ENCODE assay signal across 23 cellular contexts in the genomic region with DNA sequence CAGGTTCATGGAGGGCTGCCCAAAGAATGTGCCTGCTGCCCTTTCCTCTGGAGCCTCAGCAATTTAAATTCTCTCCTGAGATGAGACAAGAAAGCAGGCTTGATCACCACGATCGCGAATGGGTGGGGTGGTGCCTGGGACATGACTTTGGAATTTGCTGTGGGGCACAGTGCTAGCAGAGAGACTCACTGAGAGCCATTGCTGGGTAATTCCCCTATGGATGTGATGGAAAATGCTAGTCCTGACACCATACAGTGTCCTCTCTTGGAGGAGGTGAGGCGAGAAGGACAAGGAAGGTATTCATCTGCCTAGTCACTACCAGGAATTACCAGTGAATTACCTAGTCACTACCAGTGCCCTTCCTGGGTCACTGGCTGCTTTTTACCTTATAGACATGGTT. TPM values are rescaled to one million over a fixed set of nuclear protein-coding genes. Genes with fewer than 3 reads are reported as not detected.
A peak's percentile ranks its signal among the peaks of the same experiment; 100 is the strongest.
DNase-seq lines count a peak whose midpoint lies in the region; ATAC-seq, FAIRE-seq and TF ChIP-seq lines count a peak whose summit lies in the region.
"Had no signal": no experiment of that assay in that cellular context is flagged by ENCODE, and none has a peak within 500 bp of the region (broad histone marks: within the 10 kb centered on the region; RNA-seq: fewer than 3 reads in every experiment).

No MANE protein-coding gene starts in this region.

- peak overlapping the region; percentile 43 for H3K9ac ChIP-seq in adipocyte (ENCODE audit: low read length)
- H3K9ac ChIP-seq in keratinocyte (ENCODE audit: control insufficient read depth, extremely low read depth, insufficient read depth, low read length): no peak overlapping the region
- H3K9ac ChIP-seq in neuronal stem cell (ENCODE audit: low read depth, low read length, poor library complexity): no peak overlapping the region
- H3K9ac ChIP-seq: KMS-11 had no signal

- no peak overlapping the region for H2BK12ac ChIP-seq in neuronal stem cell (ENCODE audit: low read length)

- peak overlapping the region; percentile 4 for H3K4me2 ChIP-seq in keratinocyte (ENCODE audit: control insufficient read depth, extremely low read depth, insufficient read depth, low read depth, low read length)
- no peak overlapping the region for H3K4me2 ChIP-seq in neuronal stem cell (ENCODE audit: insufficient read depth, low read length, poor library complexity, severe bottlenecking)
- H3K4me2 ChIP-seq: KMS-11 had no signal

- TF ChIP-seq CTCF in keratinocyte (optimal IDR thresholded peaks at IDR 0.05 in 1 of 3, IDR thresholded peaks at IDR 0.05 in 1 of 3, conservative IDR thresholded peaks at IDR 0.05 in 1 of 3; ENCODE audit: extremely low read depth in 1 of 3, insufficient read depth in 2 of 3, low read length in 3 of 3): no peak
- TF ChIP-seq CTCF in GM13977 (IDR thresholded peaks at IDR 0.05; ENCODE audit: extremely low read depth, insufficient read depth, missing control alignments): no peak

- dilution Hi-C loops in keratinocyte (cut with MboI; ENCODE audit: extremely low pct_ligation_motif_present, low sequenced_read_pairs): no loop called here

- no peaks in the 10 kb centered on the region for H3K79me2 ChIP-seq in keratinocyte (ENCODE audit: control insufficient read depth, insufficient read depth, low read length)

- H4K91ac ChIP-seq in neuronal stem cell (ENCODE audit: low read depth, low read length, poor library complexity): peak overlapping the region; percentile 88

- no peaks in the 10 kb centered on the region for H3K9me3 Mint-ChIP-seq in activated CD4-positive, alpha-beta memory T cell treated with anti-CD3 and anti-CD28 coated beads, Interleukin-2, amount 10 ng/mL, durations not matched to agents 7 days and 5 days

- no peak overlapping the region for H2BK15ac ChIP-seq in neuronal stem cell (ENCODE audit: low read length)

- peak; percentile 48 for FAIRE-seq in keratinocyte (lab: Jason Lieb, UNC)
- FAIRE-seq: GM12878 had no signal

- H4K20me1 ChIP-seq in keratinocyte (ENCODE audit: control insufficient read depth, extremely low read depth, insufficient read depth, low read length): no peaks in the 10 kb centered on the region

- WGBS in neuronal stem cell (ENCODE audit: extremely low coverage in 2 of 2, insufficient read length in 2 of 2, insufficient replicate concordance in 1 of 2), 2 donors: no CpG with 5 or more reads among the region's 4 CpGs

- no peak overlapping the region for H3K4ac ChIP-seq in neuronal stem cell (ENCODE audit: low read length)

- no peak overlapping the region for H2BK5ac ChIP-seq in neuronal stem cell (ENCODE audit: low read length)

- no peak overlapping the region for H3K4me3 Mint-ChIP-seq in activated CD4-positive, alpha-beta memory T cell treated with anti-CD3 and anti-CD28 coated beads, Interleukin-2, amount 10 ng/mL, durations not matched to agents 7 days and 5 days
- H3K4me3 Mint-ChIP-seq: CD4-positive, alpha-beta T cell; HFFc6 had no signal

- no peaks in the 10 kb centered on the region for H3K4me1 Mint-ChIP-seq in activated CD4-positive, alpha-beta memory T cell treated with anti-CD3 and anti-CD28 coated beads, Interleukin-2, amount 10 ng/mL, durations not matched to agents 7 days and 5 days

- H2AK5ac ChIP-seq in neuronal stem cell (ENCODE audit: low read depth, low read length): peak overlapping the region; percentile 65

- ATAC-seq in GM18909 (IDR thresholded peaks at IDR 0.05; ENCODE audit: poor library complexity, unreplicated experiment) (no peak), HG03135 (IDR thresholded peaks at IDR 0.05; ENCODE audit: unreplicated experiment) (no peak)
- ATAC-seq: GM12878 had no signal

- H3K27ac Mint-ChIP-seq in activated CD4-positive, alpha-beta memory T cell treated with anti-CD3 and anti-CD28 coated beads, Interleukin-2, amount 10 ng/mL, durations not matched to agents 7 days and 5 days: no peak overlapping the region
- H3K27ac Mint-ChIP-seq: CD4-positive, alpha-beta T cell; HFFc6 had no signal

- POLR2A ChIA-PET in activated CD4-positive, alpha-beta memory T cell treated with anti-CD3 and anti-CD28 coated beads, Interleukin-2, amount 10 ng/mL, durations not matched to agents 7 days and 5 days (lab: Charles Lee): no interaction called here

- H3K27me3 ChIP-seq in adipocyte (replicated peaks; ENCODE audit: control insufficient read depth, insufficient read depth, low read length) (no peaks in the 10 kb centered on the region), keratinocyte (ENCODE audit: control insufficient read depth, extremely low read depth, insufficient read depth, low read length) (no peaks in the 10 kb centered on the region), neuronal stem cell (ENCODE audit: control insufficient read depth in 3 of 3, insufficient read depth in 3 of 3, low read depth in 1 of 3, low read length in 3 of 3) (peaks cover 0 to 3% (median 0%) of the 10 kb centered on the region in 3 experiments)

- H3K4me3 ChIP-seq in adipocyte (ENCODE audit: low read length): peak overlapping the region; percentile 46
- no peak overlapping the region for H3K4me3 ChIP-seq in keratinocyte (ENCODE audit: control insufficient read depth in 2 of 3, extremely low read depth in 1 of 3, insufficient read depth in 2 of 3, low read depth in 1 of 3, low read length in 3 of 3)
- H3K4me3 ChIP-seq in neuronal stem cell (ENCODE audit: low read length in 2 of 2): peak overlapping the region in 1 of 2 donors; percentile 46
- H3K4me3 ChIP-seq: GM12878 had no signal

- no peaks in the 10 kb centered on the region for H3K36me3 Mint-ChIP-seq in activated CD4-positive, alpha-beta memory T cell treated with anti-CD3 and anti-CD28 coated beads, Interleukin-2, amount 10 ng/mL, durations not matched to agents 7 days and 5 days (ENCODE audit: low read depth)

- peaks cover 2% of the 10 kb centered on the region for H3K27me3 Mint-ChIP-seq in activated CD4-positive, alpha-beta memory T cell treated with anti-CD3 and anti-CD28 coated beads, Interleukin-2, amount 10 ng/mL, durations not matched to agents 7 days and 5 days

- H3K36me3 ChIP-seq in adipocyte (ENCODE audit: control insufficient read depth, insufficient read depth, low read length, severe bottlenecking): peaks cover 12% of the 10 kb centered on the region
- no peaks in the 10 kb centered on the region for H3K36me3 ChIP-seq in keratinocyte (ENCODE audit: control insufficient read depth in 2 of 2, extremely low read depth in 1 of 2, insufficient read depth in 2 of 2, low read length in 2 of 2)
- H3K36me3 ChIP-seq in neuronal stem cell (replicated peaks in 1 of 2; ENCODE audit: control insufficient read depth in 2 of 2, insufficient read depth in 2 of 2, low read length in 2 of 2): no peaks in the 10 kb centered on the region

- H3K9me3 ChIP-seq in adipocyte (ENCODE audit: control insufficient read depth, low read length) (peaks cover 5% of the 10 kb centered on the region), keratinocyte (ENCODE audit: control insufficient read depth, low read depth, low read length) (no peaks in the 10 kb centered on the region), neuronal stem cell (replicated peaks in 1 of 2; ENCODE audit: control insufficient read depth in 2 of 2, insufficient read depth in 1 of 2, low read depth in 1 of 2, low read length in 2 of 2) (peaks cover 0 to 2% of the 10 kb centered on the region in 2 donors)
- H3K9me3 ChIP-seq: Caco-2 had no signal

- H3K27ac ChIP-seq in keratinocyte (ENCODE audit: control insufficient read depth, insufficient read depth, low read length) (no peak overlapping the region), neuronal stem cell (replicated peaks; ENCODE audit: low read length) (no peak overlapping the region)
- H3K27ac ChIP-seq: KMS-11 had no signal

- no peaks in the 10 kb centered on the region for H3K9me1 ChIP-seq in keratinocyte (ENCODE audit: control insufficient read depth, extremely low read depth, insufficient read depth, low read length)

- peaks cover 43% of the 10 kb centered on the region for H3K4me1 ChIP-seq in adipocyte (ENCODE audit: control insufficient read depth, insufficient read depth, low read length)
- H3K4me1 ChIP-seq in keratinocyte (ENCODE audit: control insufficient read depth, extremely low read depth, insufficient read depth, low read length): peaks cover 6% of the 10 kb centered on the region
- peaks cover 0 to 10% of the 10 kb centered on the region in 2 donors for H3K4me1 ChIP-seq in neuronal stem cell (ENCODE audit: control insufficient read depth in 2 of 2, insufficient read depth in 1 of 2, low read depth in 1 of 2, low read length in 2 of 2)
- H3K4me1 ChIP-seq: Caco-2 had no signal

- CTCF ChIA-PET in activated CD4-positive, alpha-beta memory T cell treated with anti-CD3 and anti-CD28 coated beads, Interleukin-2, amount 10 ng/mL, durations not matched to agents 7 days and 5 days (lab: Charles Lee): no interaction called here

- no peaks in the 10 kb centered on the region for H3K79me1 ChIP-seq in neuronal stem cell (ENCODE audit: low read depth, low read length)

- no peak overlapping the region for H4K8ac ChIP-seq in neuronal stem cell (ENCODE audit: low read depth, low read length)

- no peak overlapping the region for H3K14ac ChIP-seq in neuronal stem cell (ENCODE audit: low read length)

- peak overlapping the region; percentile 17 for H3K23ac ChIP-seq in neuronal stem cell (ENCODE audit: low read depth, low read length, poor library complexity)

- H3K18ac ChIP-seq in neuronal stem cell (ENCODE audit: low read length): peak overlapping the region; percentile 49

- peak overlapping the region; percentile 20 for H2AFZ ChIP-seq in keratinocyte (ENCODE audit: control insufficient read depth, low read length)
- H2AFZ ChIP-seq in neuronal stem cell (ENCODE audit: low read length): no peak overlapping the region

- peak; percentile 35 for DNase-seq in AG20443 (ENCODE audit: low spot score)
- no peak for DNase-seq in adipocyte (ENCODE audit: low read depth)
- no peak for DNase-seq in keratinocyte (ENCODE audit: low read depth, low spot score)
- DNase-seq in neuronal stem cell (ENCODE audit: low spot score): no peak
- DNase-seq in GM13977 (ENCODE audit: low spot score): no peak
- no peak for DNase-seq in activated CD4-positive, alpha-beta memory T cell treated with anti-CD3 and anti-CD28 coated beads, Interleukin-2, amount 10 ng/mL, durations not matched to agents 7 days and 5 days
- DNase-seq: Caco-2; CD4-positive, alpha-beta T cell; DMS153; HFFc6; NCI-H1417 treated with DMSO at 0.1 percent for 48 hours; NCI-H187 treated with DMSO at 0.1 percent for 48 hours; NCI-H226; NCI-H524; NCI-H82; SHP77 had no signal

- in situ Hi-C loops in GM13977 (cut with MboI; ENCODE audit: low pct_unique_long_range_greater_than_20kb, low sequenced_read_pairs, unreplicated experiment): no loop called here

- no peak overlapping the region for H2BK120ac ChIP-seq in neuronal stem cell (ENCODE audit: low read depth, low read length)

RNA-seq across cellular contexts. Expression of gene FAM20A, which starts 15.5 kb away (rescaled TPM):
- polyA plus RNA-seq in keratinocyte: not detected in 3 replicates
- not detected for polyA plus RNA-seq in keratinocyte (2011; ENCODE audit: low read depth)
- not detected in 2 replicates for polyA plus RNA-seq in keratinocyte (2011; cell fraction: cytosol; rRNA removed)
- polyA plus RNA-seq in keratinocyte (2011; cell fraction: nucleus; rRNA removed): 0.04 TPM in 1 of 2 replicates, not detected in the other
- polyA plus RNA-seq in keratinocyte (2012; ENCODE audit: low replicate concordance): 0.08 and 0.42 TPM in 2 replicates
- not detected in 3 replicates for polyA minus RNA-seq in keratinocyte
- not detected for polyA minus RNA-seq in keratinocyte (2011; cell fraction: cytosol; rRNA and poly(A)+ RNA removed)
- not detected in 2 replicates for polyA minus RNA-seq in keratinocyte (2011; cell fraction: nucleus; rRNA and poly(A)+ RNA removed)
- 0.06 TPM for polyA plus RNA-seq in neuronal stem cell (2013, experiment 1 of 2)
- polyA plus RNA-seq in neuronal stem cell (2013, experiment 2 of 2): 0.17 TPM
- total RNA-seq in activated CD4-positive, alpha-beta memory T cell treated with anti-CD3 and anti-CD28 coated beads, Interleukin-2, amount 10 ng/mL, durations not matched to agents 7 days and 5 days: not detected
- total RNA-seq: A172; CD4-positive, alpha-beta T cell; GM12878; H4; HFFc6; HT-29 had no signal
